29 cellular contexts compared by ENCODE assay signal in the genomic region with DNA sequence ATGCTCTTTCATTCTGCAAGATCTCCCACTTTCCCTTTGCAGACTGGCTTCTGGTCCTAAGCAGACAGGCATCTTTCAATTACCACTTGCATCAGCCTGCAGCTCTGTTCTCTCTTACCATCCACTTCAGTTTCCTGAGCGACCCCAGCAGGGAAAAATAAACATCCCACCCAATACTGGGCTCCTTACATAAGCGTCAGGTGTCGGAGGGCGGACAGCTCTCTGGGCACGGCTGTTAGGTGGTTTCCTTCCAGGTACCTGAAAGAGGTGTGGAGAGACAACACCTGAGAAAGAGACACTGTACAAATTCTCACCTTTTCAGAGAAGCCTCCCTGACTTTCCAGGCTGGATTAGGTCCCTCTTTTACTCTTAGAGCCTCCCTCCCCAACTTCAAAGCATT.
"Had no signal": no experiment of that assay in that cellular context is flagged by ENCODE, and none has a peak within 500 bp of the region (broad histone marks: within the 10 kb centered on the region; RNA-seq: fewer than 3 reads in every experiment).

No MANE protein-coding gene starts in this region.

- H3K27ac Mint-ChIP-seq: mesothelial cell of epicardium; naive B cell; natural killer cell; nephron progenitor cell; neural progenitor cell; progenitor cell of endocrine pancreas; stimulated activated naive B cell treated with anti-CD40 and anti-IgM and Interleukin-4, amounts not matched to agents 10 μg/mL and 1 μg/mL and 100 μg/mL, for 72 hours had no signal

- H3K9me3 ChIP-seq: neutrophil, testis, thyroid gland had no signal

- H3K4me1 Mint-ChIP-seq: mesothelial cell of epicardium; naive B cell; natural killer cell; stimulated activated naive B cell treated with anti-CD40 and anti-IgM and Interleukin-4, amounts not matched to agents 10 μg/mL and 1 μg/mL and 100 μg/mL, for 72 hours had no signal

- DNase-seq: hippocampal formation; kidney; left ventricle myocardium inferior; mesendoderm; naive B cell; natural killer cell; nephron progenitor cell; occipital lobe; ovary; right cardiac atrium; stimulated activated CD4-positive, alpha-beta T cell treated with anti-CD3 and anti-CD28 coated beads, Interleukin-12 subunit alpha, Interleukin-12 subunit beta, amount 100 ng/mL, for 4 hours; stimulated activated CD4-positive, alpha-beta T cell treated with anti-CD3 and anti-CD28 coated beads, Interleukin-15, amount 100 ng/mL, for 24 hours; stimulated activated CD4-positive, alpha-beta T cell treated with anti-CD3 and anti-CD28 coated beads, Interleukin-2, amount 100 ng/mL, for 24 hours; stimulated activated CD4-positive, alpha-beta T cell treated with anti-CD3 and anti-CD28 coated beads, Interleukin-4, amount 100 ng/mL, for 1 hour; stimulated activated naive B cell treated with anti-CD40 and anti-IgM and Interleukin-4, amounts not matched to agents 10 μg/mL and 1 μg/mL and 100 μg/mL, for 72 hours; stimulated activated naive CD8-positive, alpha-beta T cell treated with anti-CD3 and anti-CD28 coated beads, Interleukin-15, Interleukin-2, amounts not matched to agents 100 U/mL and 50 U/mL, for 24 hours; stomach; testis; thyroid gland; transverse colon; upper lobe of left lung had no signal

- H3K4me1 ChIP-seq: left ventricle myocardium inferior, neural progenitor cell, stomach, testis, thyroid gland, transverse colon, upper lobe of left lung had no signal

- FAIRE-seq: kidney, urothelium cell line had no signal

- H2AFZ ChIP-seq: neural progenitor cell had no signal

- H3K4me2 ChIP-seq: neural progenitor cell had no signal

- ATAC-seq: natural killer cell; right cardiac atrium; sciatic nerve; stimulated activated naive B cell treated with anti-CD40 and anti-IgM and Interleukin-4, amounts not matched to agents 10 μg/mL and 1 μg/mL and 100 μg/mL, for 72 hours; stimulated activated naive CD8-positive, alpha-beta T cell treated with anti-CD3 and anti-CD28 coated beads, Interleukin-15, Interleukin-2, amounts not matched to agents 100 U/mL and 50 U/mL, for 24 hours had no signal

- H3K27me3 ChIP-seq: neural progenitor cell, neutrophil, ovary, testis, thyroid gland, transverse colon, upper lobe of left lung had no signal

- H3K36me3 ChIP-seq: left ventricle myocardium inferior, neural progenitor cell, neutrophil, ovary, transverse colon had no signal

- H3K4me3 Mint-ChIP-seq: mesothelial cell of epicardium; naive B cell; natural killer cell; nephron progenitor cell; neural progenitor cell; stimulated activated naive B cell treated with anti-CD40 and anti-IgM and Interleukin-4, amounts not matched to agents 10 μg/mL and 1 μg/mL and 100 μg/mL, for 72 hours had no signal

- H3K36me3 Mint-ChIP-seq: neural progenitor cell had no signal

- H3K27me3 Mint-ChIP-seq: progenitor cell of endocrine pancreas had no signal

- H3K27ac ChIP-seq: left ventricle myocardium inferior, neural progenitor cell, neutrophil, ovary, skin epidermis, stomach, testis, thyroid gland, transverse colon, upper lobe of left lung had no signal

- H3K4me3 ChIP-seq: left ventricle myocardium inferior, lung, neural progenitor cell, ovary, skin epidermis, stomach, testis, thyroid gland, transverse colon, upper lobe of left lung had no signal

- H3K9ac ChIP-seq: neural progenitor cell had no signal
